ENCODE assay signal across 20 cellular contexts in genomic region chr6:13384506-13384905, GRCh38. TPM values are rescaled to one million over a fixed set of nuclear protein-coding genes. Genes with fewer than 3 reads are reported as not detected.
DNase-seq lines count a peak whose midpoint lies in the region; ATAC-seq and TF ChIP-seq lines count a peak whose summit lies in the region.
"Had no signal": no experiment of that assay in that cellular context is flagged by ENCODE, and none has a peak within 500 bp of the region (broad histone marks: within the 10 kb centered on the region; RNA-seq: fewer than 3 reads in every experiment).

No MANE protein-coding gene starts in this region.

- ATAC-seq in central memory CD8-positive, alpha-beta T cell (replicated peaks; ENCODE audit: extremely low read depth, poor library complexity, severe bottlenecking), result no peak
- ATAC-seq in natural killer cell (no peak), HG02763 (IDR thresholded peaks at IDR 0.05; ENCODE audit: unreplicated experiment) (no peak), HG03108 (IDR thresholded peaks at IDR 0.05; ENCODE audit: unreplicated experiment) (no peak)

- H3K36me3 Mint-ChIP-seq in IgD-negative memory B cell (peaks cover 5% of the 10 kb centered on the region), natural killer cell (no peaks in the 10 kb centered on the region)
- H3K36me3 Mint-ChIP-seq in central memory CD8-positive, alpha-beta T cell (ENCODE audit: insufficient read depth), result no peaks in the 10 kb centered on the region
- H3K36me3 Mint-ChIP-seq: CD4-positive, CD25-positive, alpha-beta regulatory T cell had no signal

- H3K9me3 Mint-ChIP-seq in IgD-negative memory B cell, result peaks cover 0 to 3% (median 0%) of the 10 kb centered on the region in 3 donors
- H3K9me3 Mint-ChIP-seq in central memory CD8-positive, alpha-beta T cell, result no peaks in the 10 kb centered on the region
- no peaks in the 10 kb centered on the region for H3K9me3 Mint-ChIP-seq in natural killer cell

- H3K4me3 Mint-ChIP-seq in IgD-negative memory B cell (peak overlapping the region in 1 of 4 donors; percentile 68), natural killer cell (no peak overlapping the region)
- no peak overlapping the region for H3K4me3 Mint-ChIP-seq in central memory CD8-positive, alpha-beta T cell

- intact Hi-C loops in natural killer cell (cut with micrococcal nuclease), result loop anchor here (10.0 kb wide), 1 partner anchor 50 kb away; no protein-coding TSS in a partner anchor

- TF ChIP-seq CTCF in natural killer cell (IDR thresholded peaks at IDR 0.05), result no peak

- H3K4me1 Mint-ChIP-seq in IgD-negative memory B cell (peaks cover 36 to 51% (median 47%) of the 10 kb centered on the region in 3 donors), natural killer cell (peaks cover 90 to 97% of the 10 kb centered on the region in 2 donors)
- peaks cover 19% of the 10 kb centered on the region for H3K4me1 Mint-ChIP-seq in central memory CD8-positive, alpha-beta T cell

- no peak for DNase-seq in central memory CD8-positive, alpha-beta T cell (ENCODE audit: low spot score in 2 of 2)
- DNase-seq in islet precursor cell (peak; percentile 15), natural killer cell (no peak), iPS-NIHi7 (ENCODE audit: extremely low spot score) (no peak), NCI-H774 (lab: John Stamatoyannopoulos, UW) (no peak)
- DNase-seq: CD4-positive, CD25-positive, alpha-beta regulatory T cell; DMS153; DND-41; GOT3; HCEC 1CT; Kasumi-1; NCI-H1092 treated with DMSO at 0.1 percent for 48 hours; NCI-H1436; NCI-H2029; NCI-H446; Right ventricle myocardium superior; RPMI8226 had no signal

- no peaks in the 10 kb centered on the region for H3K27me3 Mint-ChIP-seq in IgD-negative memory B cell
- no peaks in the 10 kb centered on the region for H3K27me3 Mint-ChIP-seq in central memory CD8-positive, alpha-beta T cell
- no peaks in the 10 kb centered on the region for H3K27me3 Mint-ChIP-seq in natural killer cell (ENCODE audit: low read depth in 2 of 2)

- peak overlapping the region; percentile 53 to 84 (median 82) for H3K27ac Mint-ChIP-seq in IgD-negative memory B cell
- H3K27ac Mint-ChIP-seq in central memory CD8-positive, alpha-beta T cell (ENCODE audit: low read depth), result peak overlapping the region; percentile 67
- H3K27ac Mint-ChIP-seq in natural killer cell, result peak overlapping the region; percentile 73 to 96

RNA-seq across cellular contexts. Expression of gene TBC1D7, which starts 56.2 kb away (rescaled TPM):
- polyA plus RNA-seq in IgD-negative memory B cell, result 15.7 TPM
- 10 to 100 TPM; 20.1 to 29.7 (median 24.3) TPM for total RNA-seq in natural killer cell
